ENCODE assay signal across 19 cellular contexts in genomic region chr12:124738636-124739467, GRCh38.
DNase-seq lines count a peak whose midpoint lies in the region; ATAC-seq, FAIRE-seq and TF ChIP-seq lines count a peak whose summit lies in the region.
"Had no signal": no experiment of that assay in that cellular context is flagged by ENCODE, and none has a peak within 500 bp of the region (broad histone marks: within the 10 kb centered on the region; RNA-seq: fewer than 3 reads in every experiment).

No MANE protein-coding gene starts in this region.

- no peak overlapping the region for H2BK5ac ChIP-seq in H1 (ENCODE audit: low read depth, low read length)

- no peaks in the 10 kb centered on the region for H3K79me1 ChIP-seq in H1 (ENCODE audit: low read depth, low read length)

- no peak for ATAC-seq in Panc1
- no peak for ATAC-seq in HG03108 (IDR thresholded peaks at IDR 0.05; ENCODE audit: unreplicated experiment)
- no peak for ATAC-seq in HG03439 (IDR thresholded peaks at IDR 0.05; ENCODE audit: unreplicated experiment)
- no peak for ATAC-seq in GM19395 (IDR thresholded peaks at IDR 0.05; ENCODE audit: unreplicated experiment)

- no peak for FAIRE-seq in H1 (lab: Jason Lieb, UNC)

- no peak for TF ChIP-seq CTCF in Panc1 (IDR thresholded peaks at IDR 0.05)
- no peak for TF ChIP-seq CTCF in H1 (IDR thresholded peaks at IDR 0.05; ENCODE audit: control extremely low read depth in 1 of 3, insufficient read depth in 1 of 3, low read depth in 1 of 3, low read length in 3 of 3)
- no peak for TF ChIP-seq CTCF in nephron progenitor cell (IDR thresholded peaks at IDR 0.05)

- DNase-seq in COLO829 (ENCODE audit: low spot score) (peak; percentile 45), Panc1 (ENCODE audit: low read depth, low spot score) (no peak), H1 (ENCODE audit: low read depth in 1 of 2, low spot score in 2 of 2) (no peak), nephron progenitor cell (peak; percentile 58)
- no peak for DNase-seq in stimulated activated naive CD4-positive, alpha-beta T cell (lab: John Stamatoyannopoulos, UW)
- DNase-seq: activated naive CD4-positive, alpha-beta T cell; DMS53; hippocampal formation; Kasumi-1; left ventricle myocardium inferior; naive B cell; NCI-H146; NCI-H345; SK-N-SH; WERI-Rb-1 had no signal

- H4K20me1 ChIP-seq in H1 (replicated peaks in 1 of 2; ENCODE audit: control insufficient read depth in 1 of 2, insufficient read depth in 2 of 2, low read length in 2 of 2) = no peaks in the 10 kb centered on the region

- no peak overlapping the region for H3K56ac ChIP-seq in H1 (replicated peaks; ENCODE audit: insufficient read length, low read depth, low read length)

- BruUV-seq in Panc1 (replicated peaks; lab: Mats Ljungman, UMichigan) = no TSS peak

- no peak overlapping the region for H3K14ac ChIP-seq in H1 (ENCODE audit: insufficient read length)

- peak overlapping the region; percentile 45 for H3K27ac Mint-ChIP-seq in nephron progenitor cell

- peak overlapping the region; percentile 5 for H4K91ac ChIP-seq in H1 (replicated peaks; ENCODE audit: insufficient read length, low read length)

- POLR2A ChIA-PET in Panc1 (lab: Charles Lee) (no interaction called here), H1 (lab: Charles Lee; ENCODE audit: partially characterized antibody) (interaction anchor here (1.5 kb wide), 1 partner anchor 169 kb away, joined by 3 read pairs; no protein-coding TSS in a partner anchor)

- no peak for TF ChIP-seq EP300 in H1 (IDR thresholded peaks at IDR 0.05; ENCODE audit: borderline replicate concordance in 1 of 2, low read depth in 2 of 2, low read length in 2 of 2)

- H3K4me3 ChIP-seq in Panc1 (ENCODE audit: low read depth in 2 of 2, low read length in 2 of 2) (no peak overlapping the region), H1 (ENCODE audit: extremely low read depth in 1 of 4, insufficient read depth in 2 of 4, low read depth in 3 of 4, low read length in 4 of 4) (no peak overlapping the region)
- H3K4me3 ChIP-seq: breast epithelium, left ventricle myocardium inferior had no signal

- in situ Hi-C loops in Panc1 (cut with HindIII; ENCODE audit: low pct_unique_long_range_greater_than_20kb, low sequenced_read_pairs) = no loop called here

- no peak overlapping the region for H3K4me2 ChIP-seq in H1 (ENCODE audit: insufficient read depth in 1 of 2, low read depth in 2 of 2, low read length in 2 of 2)
- H3K4me2 ChIP-seq: SK-N-SH had no signal

- H3K27me3 Mint-ChIP-seq in nephron progenitor cell (ENCODE audit: low read depth, poor library complexity) = peaks cover 24% of the 10 kb centered on the region

- TF ChIP-seq POLR2A in H1 (IDR thresholded peaks at IDR 0.05; ENCODE audit: control extremely low read depth in 1 of 2, low read depth in 2 of 2, low read length in 2 of 2) = no peak

- H3K27me3 ChIP-seq in Panc1 (ENCODE audit: control insufficient read depth, insufficient read depth, low read length) = no peaks in the 10 kb centered on the region
- peaks cover 0 to 2% (median 0%) of the 10 kb centered on the region in 4 experiments; a peak in 1 of 7 replicates for H3K27me3 ChIP-seq in H1 (replicated peaks in 1 of 4; ENCODE audit: control insufficient read depth in 3 of 4, extremely low read depth in 1 of 4, insufficient read depth in 3 of 4, low read length in 3 of 4)
- H3K27me3 ChIP-seq: breast epithelium had no signal

- H2BK12ac ChIP-seq in H1 (ENCODE audit: low read depth, low read length) = no peak overlapping the region

- no peak for TF ChIP-seq RAD21 in H1 (IDR thresholded peaks at IDR 0.05 in 1 of 2, conservative IDR thresholded peaks at IDR 0.05 in 1 of 2; ENCODE audit: low read depth in 2 of 2, low read length in 2 of 2)

- H3K9ac ChIP-seq in H1 (replicated peaks in 1 of 4; ENCODE audit: extremely low read depth in 1 of 4, low read depth in 3 of 4, low read length in 3 of 4) = no peak overlapping the region
- H3K9ac ChIP-seq: SK-N-SH had no signal

- intact Hi-C loops in Panc1 (cut with micrococcal nuclease; ENCODE audit: unreplicated experiment) = no loop called here

- H3K36me3 ChIP-seq in Panc1 (ENCODE audit: control insufficient read depth, insufficient read depth, low read length) (no peaks in the 10 kb centered on the region), H1 (ENCODE audit: control insufficient read depth in 2 of 4, insufficient read depth in 4 of 4, low read length in 3 of 4) (no peaks in the 10 kb centered on the region)
- H3K36me3 ChIP-seq: breast epithelium, left ventricle myocardium inferior, WERI-Rb-1 had no signal

- peaks cover 61% of the 10 kb centered on the region for H3K4me1 Mint-ChIP-seq in nephron progenitor cell

- H3K79me2 ChIP-seq in H1 (ENCODE audit: control insufficient read depth in 1 of 2, insufficient read depth in 2 of 2, low read length in 2 of 2) = no peaks in the 10 kb centered on the region

- H2AK5ac ChIP-seq in H1 (ENCODE audit: low read depth, low read length) = no peak overlapping the region

- no peak overlapping the region for H3K23ac ChIP-seq in H1 (ENCODE audit: insufficient read length)

- CTCF ChIA-PET in Panc1 (lab: Charles Lee) = no interaction called here
- CTCF ChIA-PET in H1 (lab: Charles Lee; ENCODE audit: partially characterized antibody) = interaction anchor here (0.7 to 13.8 kb wide), 3 partner anchors 15 to 26 kb away, joined by 3 to 159 read pairs (median 76); no protein-coding TSS in a partner anchor

- no peak overlapping the region for H4K5ac ChIP-seq in H1 (ENCODE audit: insufficient read length, low read depth, low read length)

- H3K36me3 Mint-ChIP-seq in nephron progenitor cell (ENCODE audit: low read depth) = no peaks in the 10 kb centered on the region
- H3K36me3 Mint-ChIP-seq: naive B cell had no signal

- no peak overlapping the region for H4K8ac ChIP-seq in H1 (ENCODE audit: extremely low read depth, insufficient read depth, low read length)

- 94% methylated on average over 34 of the region's 34 CpGs; no CpG with 5 or more reads in 1 of the 2 experiments for WGBS in H1 (ENCODE audit: extremely low coverage in 1 of 2, insufficient coverage in 1 of 2, insufficient read length in 1 of 2, insufficient replicate concordance in 2 of 2, low coverage in 1 of 2, low lambda C conversion rate in 2 of 2, missing lambda C conversion rate in 1 of 2), 2 experiments

- H3K23me2 ChIP-seq in H1 (ENCODE audit: low read depth, low read length) = no peaks in the 10 kb centered on the region

- H2AFZ ChIP-seq in H1 (ENCODE audit: low read length) = no peak overlapping the region

- no peak overlapping the region for H2BK120ac ChIP-seq in H1 (replicated peaks; ENCODE audit: low read depth, low read length)

- H3K4ac ChIP-seq in H1 (replicated peaks; ENCODE audit: insufficient read length, low read depth, low read length) = no peak overlapping the region

- H3K4me1 ChIP-seq in Panc1 (ENCODE audit: control insufficient read depth, insufficient read depth, low read length) (peaks cover 85% of the 10 kb centered on the region), H1 (replicated peaks in 1 of 4; ENCODE audit: control insufficient read depth in 3 of 4, insufficient read depth in 4 of 4, low read length in 3 of 4) (peaks cover 0 to 12% (median 7%) of the 10 kb centered on the region in 4 experiments; a peak in 4 of 7 replicates)

- H3K9me3 Mint-ChIP-seq in nephron progenitor cell = peaks cover 6% of the 10 kb centered on the region

- H3K27ac ChIP-seq in Panc1 (ENCODE audit: low read length) (peak overlapping the region; percentile 100), H1 (ENCODE audit: low read depth, low read length) (no peak overlapping the region)
- H3K27ac ChIP-seq: breast epithelium, left ventricle myocardium inferior, WERI-Rb-1 had no signal

- H3K4me3 Mint-ChIP-seq in nephron progenitor cell = no peak overlapping the region
- H3K4me3 Mint-ChIP-seq: naive B cell had no signal

- no peak overlapping the region for H2BK20ac ChIP-seq in H1 (ENCODE audit: low read length)

- no peak overlapping the region for H3K18ac ChIP-seq in H1 (ENCODE audit: extremely low read depth, low read length)

- H2BK15ac ChIP-seq in H1 (ENCODE audit: low read length) = no peak overlapping the region

- H3K9me3 ChIP-seq in Panc1 (ENCODE audit: control insufficient read depth, insufficient read depth, low read depth, low read length) (peaks cover 3% of the 10 kb centered on the region; the same call in 1 of the 2 replicates), H1 (ENCODE audit: insufficient read depth in 2 of 2, low read depth in 1 of 2, low read length in 1 of 2) (no peaks in the 10 kb centered on the region; a peak in 1 of 4 replicates)
- H3K9me3 ChIP-seq: breast epithelium, SK-N-SH had no signal

TF ChIP-seq in H1, 55 proteins besides CTCF, POLR2A, EP300 and RAD21 (continues in another document):
- TF ChIP-seq E2F6 (IDR thresholded peaks at IDR 0.05) (no peak), MAX (IDR thresholded peaks at IDR 0.05) (peak; percentile 24; the same call in 1 of the 2 replicates), BACH1 (IDR thresholded peaks at IDR 0.05; ENCODE audit: low read length) (no peak), TCF12 (IDR thresholded peaks at IDR 0.05; ENCODE audit: low read depth, low read length) (no peak), CHD1 (IDR thresholded peaks at IDR 0.05; ENCODE audit: low read depth, low read length) (no peak), RNF2 (IDR thresholded peaks at IDR 0.05; ENCODE audit: borderline replicate concordance, low read depth, low read length, missing control alignments, poor library complexity, severe bottlenecking) (no peak), TAF7 (optimal IDR thresholded peaks at IDR 0.05; ENCODE audit: borderline replicate concordance, low read depth, low read length) (no peak), USF2 (IDR thresholded peaks at IDR 0.05; ENCODE audit: low read length) (0 out of 2 replicates have a peak, but pooled peaks have one; percentile 16), KDM1A (IDR thresholded peaks at IDR 0.05; ENCODE audit: borderline replicate concordance, low read length) (peak; percentile 52; the same call in 1 of the 2 replicates), CTBP2 (IDR thresholded peaks at IDR 0.05; ENCODE audit: borderline replicate concordance, insufficient read depth, insufficient read length, low read length) (no peak)

Comparison
In these comparisons a context has a peak if more than half of its experiments do, and no peak if none do; other contexts are left out.
1. DNase-seq: peak in COLO829 (single experiment) and nephron progenitor cell (single experiment); none in Panc1 (single experiment), H1 (0 of 2) and stimulated activated naive CD4-positive, alpha-beta T cell (0 of 6).